28 cellular contexts compared by ENCODE assay signal in genomic region chr9:115300116-115300515, GRCh38.
"Had no signal": no experiment of that assay in that cellular context is flagged by ENCODE, and none has a peak within 500 bp of the region (broad histone marks: within the 10 kb centered on the region; RNA-seq: fewer than 3 reads in every experiment).

No MANE protein-coding gene starts in this region.

- DNase-seq: activated B cell treated with CpG ODN at 0.5 μM for 24 hours; activated CD4-positive, alpha-beta T cell treated with anti-CD3 and anti-CD28 coated beads for 48 hours; activated CD4-positive, alpha-beta T cell treated with anti-CD3 and anti-CD28 coated beads, Interleukin-2, amount 50 U/mL, for 1 hour; activated CD4-positive, alpha-beta T cell treated with anti-CD3 and anti-CD28 coated beads, Interleukin-2, amount 50 U/mL, for 48 hours; activated CD8-positive, alpha-beta memory T cell treated with anti-CD3 and anti-CD28 coated beads for 24 hours; activated CD8-positive, alpha-beta T cell treated with anti-CD3 and anti-CD28 coated beads for 36 hours; activated effector memory CD4-positive, alpha-beta T cell treated with Interleukin-2 at 50 U/mL for 16 hours; activated gamma-delta T cell treated with Interleukin-2 at 50 U/mL for 16 hours; activated naive CD4-positive, alpha-beta T cell treated with anti-CD3 and anti-CD28 coated beads, Interleukin-2, amount 50 U/mL, for 16 hours; activated naive CD4-positive, alpha-beta T cell treated with Interleukin-2 at 50 U/mL for 16 hours; activated T-cell treated with anti-CD3 and anti-CD28 coated beads, Interleukin-2, amount 50 U/mL, for 4 hours; amniotic stem cell; anterior cingulate cortex; brain microvascular endothelial cell; dorsolateral prefrontal cortex; effector memory CD4-positive, alpha-beta T cell; endodermal cell; head of caudate nucleus; T-helper 17 cell; T1000; WERI-Rb-1 had no signal

- H3K36me3 ChIP-seq: brain microvascular endothelial cell, WERI-Rb-1 had no signal

- ATAC-seq: activated CD4-positive, CD25-positive, alpha-beta regulatory T cell treated with anti-CD3 and anti-CD28 coated beads, Interleukin-2, amount 50 U/mL, for 24 hours; activated CD8-positive, alpha-beta T cell treated with anti-CD3 and anti-CD28 coated beads for 36 hours; activated T-cell treated with anti-CD3 and anti-CD28 coated beads, Interleukin-2, amount 50 U/mL, for 4 hours; activated T-helper 17 cell treated with anti-CD3 and anti-CD28 coated beads, Interleukin-2, amount 50 U/mL, for 72 hours; esophagus mucosa; T-helper 17 cell had no signal

- H3K27me3 ChIP-seq: brain microvascular endothelial cell, dorsolateral prefrontal cortex had no signal

- H3K4me3 ChIP-seq: coronary artery, dorsolateral prefrontal cortex had no signal

- H3K27ac ChIP-seq: brain microvascular endothelial cell, coronary artery, dorsolateral prefrontal cortex, WERI-Rb-1 had no signal

- FAIRE-seq: astrocyte, bronchial epithelial cell, frontal cortex had no signal
